27 cellular contexts compared by ENCODE assay signal in genomic region chr11:43129329-43129728, GRCh38.
"Had no signal": no experiment of that assay in that cellular context is flagged by ENCODE, and none has a peak within 500 bp of the region (broad histone marks: within the 10 kb centered on the region; RNA-seq: fewer than 3 reads in every experiment).

No MANE protein-coding gene starts in this region.

- ATAC-seq: naive thymus-derived CD4-positive, alpha-beta T cell; natural killer cell; pancreas; right cardiac atrium; sciatic nerve; stimulated activated memory B cell treated with anti-CD40 and anti-IgM and Interleukin-4, amounts not matched to agents 10 μg/mL and 1 μg/mL and 100 μg/mL, for 72 hours; stimulated activated naive CD8-positive, alpha-beta T cell treated with anti-CD3 and anti-CD28 coated beads, Interleukin-15, amount 100 ng/mL, for 72 hours; stimulated activated naive CD8-positive, alpha-beta T cell treated with anti-CD3 and anti-CD28 coated beads, Interleukin-15, Interleukin-2, amounts not matched to agents 100 U/mL and 50 U/mL, for 24 hours; upper lobe of right lung had no signal

- H3K4me3 ChIP-seq: pancreas, prostate gland, skin epidermis, smooth muscle cell, spleen, suprapubic skin, testis, tibial artery, transverse colon, upper lobe of right lung, uterus had no signal

- DNase-seq: naive thymus-derived CD4-positive, alpha-beta T cell; natural killer cell; nucleus accumbens; pancreas; right cardiac atrium; spleen; stimulated activated CD4-positive, alpha-beta T cell treated with anti-CD3 and anti-CD28 coated beads, Interleukin-12 subunit alpha, Interleukin-12 subunit beta, amount 100 ng/mL, for 4 hours; stimulated activated CD4-positive, alpha-beta T cell treated with anti-CD3 and anti-CD28 coated beads, Interleukin-1b, Interleukin-23, amount 100 ng/mL, for 48 hours; stimulated activated CD4-positive, alpha-beta T cell treated with anti-CD3 and anti-CD28 coated beads, Interleukin-4, amount 100 ng/mL, for 1 hour; stimulated activated CD4-positive, alpha-beta T cell treated with anti-CD3 and anti-CD28 coated beads, Interleukin-4, amount 100 ng/mL, for 4 hours; stimulated activated CD8-positive, alpha-beta memory T cell treated with anti-CD3 and anti-CD28 coated beads, Interleukin-4, amount 100 ng/mL, for 48 hours; stimulated activated naive CD4-positive, alpha-beta T cell; stimulated activated naive CD8-positive, alpha-beta T cell treated with anti-CD3 and anti-CD28 coated beads, Interleukin-15, amount 100 ng/mL, for 72 hours; stimulated activated naive CD8-positive, alpha-beta T cell treated with anti-CD3 and anti-CD28 coated beads, Interleukin-15, Interleukin-2, amounts not matched to agents 100 U/mL and 50 U/mL, for 24 hours; substantia nigra; testis; tibial artery; transverse colon; upper lobe of right lung; uterus had no signal

- H3K4me2 ChIP-seq: smooth muscle cell had no signal

- H3K27ac ChIP-seq: neutrophil, pancreas, prostate gland, skin epidermis, spleen, suprapubic skin, testis, tibial artery, transverse colon, upper lobe of right lung, uterus had no signal

- H3K27me3 ChIP-seq: neutrophil, pancreas, spleen, suprapubic skin, testis, tibial artery, transverse colon, upper lobe of right lung, uterus had no signal

- H3K4me1 ChIP-seq: pancreas, prostate gland, spleen, suprapubic skin, testis, tibial artery, transverse colon, upper lobe of right lung, uterus had no signal

- H3K9me3 ChIP-seq: neutrophil, pancreas, prostate gland, spleen, suprapubic skin, testis, tibial artery, transverse colon, upper lobe of right lung, uterus had no signal

- H3K36me3 ChIP-seq: neutrophil, pancreas, prostate gland, spleen, suprapubic skin, tibial artery, transverse colon, upper lobe of right lung, uterus had no signal
